8 cellular contexts compared by ENCODE assay signal in the genomic region with DNA sequence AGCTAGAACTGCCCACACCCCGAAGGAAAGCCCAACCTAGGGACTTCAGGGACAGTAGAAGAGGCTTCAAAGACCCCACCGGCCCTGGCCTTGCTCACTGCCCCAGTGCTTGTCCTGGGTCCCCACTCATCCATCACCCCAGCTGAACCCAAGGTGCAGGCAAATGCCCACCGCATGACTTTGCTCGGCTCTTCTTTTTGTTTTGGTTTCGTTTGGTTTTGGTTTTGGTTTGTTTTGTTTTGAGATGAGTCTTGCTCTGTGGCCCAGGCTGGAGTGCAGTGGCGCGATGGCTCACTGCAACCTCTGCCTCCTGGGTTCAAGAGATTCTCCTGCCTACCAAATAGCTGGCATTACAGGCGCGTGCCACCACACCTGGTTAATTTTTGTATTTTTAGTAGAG. TPM values are rescaled to one million over a fixed set of nuclear protein-coding genes. Genes with fewer than 3 reads are reported as not detected.
DNase-seq lines count a peak whose midpoint lies in the region; ATAC-seq lines count a peak whose summit lies in the region.

No MANE protein-coding gene starts in this region.

- H3K4me3 Mint-ChIP-seq in stimulated activated effector memory CD8-positive, alpha-beta T cell treated with anti-CD3 and anti-CD28 coated beads, Interleukin-12 subunit alpha, Interleukin-12 subunit beta, amount 100 ng/mL, for 72 hours: peak overlapping the region; percentile 60

- ATAC-seq in GM19395 (IDR thresholded peaks at IDR 0.05; ENCODE audit: unreplicated experiment) (peak; percentile 97), HG03103 (IDR thresholded peaks at IDR 0.05; ENCODE audit: low read depth, unreplicated experiment) (peak; percentile 90), left lobe of liver (no peak)
- ATAC-seq in stimulated activated effector memory CD8-positive, alpha-beta T cell treated with anti-CD3 and anti-CD28 coated beads, Interleukin-12 subunit alpha, Interleukin-12 subunit beta, amount 100 ng/mL, for 72 hours: peak; percentile 90

- peaks cover 39% of the 10 kb centered on the region for H3K4me1 Mint-ChIP-seq in stimulated activated effector memory CD8-positive, alpha-beta T cell treated with anti-CD3 and anti-CD28 coated beads, Interleukin-12 subunit alpha, Interleukin-12 subunit beta, amount 100 ng/mL, for 72 hours

- H3K36me3 Mint-ChIP-seq in stimulated activated effector memory CD8-positive, alpha-beta T cell treated with anti-CD3 and anti-CD28 coated beads, Interleukin-12 subunit alpha, Interleukin-12 subunit beta, amount 100 ng/mL, for 72 hours: peaks cover 7% of the 10 kb centered on the region

- H3K27ac Mint-ChIP-seq in stimulated activated effector memory CD8-positive, alpha-beta T cell treated with anti-CD3 and anti-CD28 coated beads, Interleukin-12 subunit alpha, Interleukin-12 subunit beta, amount 100 ng/mL, for 72 hours: peak overlapping the region; percentile 92

- no peaks in the 10 kb centered on the region for H3K9me3 Mint-ChIP-seq in stimulated activated effector memory CD8-positive, alpha-beta T cell treated with anti-CD3 and anti-CD28 coated beads, Interleukin-12 subunit alpha, Interleukin-12 subunit beta, amount 100 ng/mL, for 72 hours

- peak; percentile 64 for DNase-seq in activated CD8-positive, alpha-beta memory T cell treated with anti-CD3 and anti-CD28 coated beads, Interleukin-2, amount 50 U/mL, for 48 hours
- peak in 1 of 2 donors; percentile 67 for DNase-seq in stimulated activated effector memory CD8-positive, alpha-beta T cell treated with anti-CD3 and anti-CD28 coated beads, Interleukin-12 subunit alpha, Interleukin-12 subunit beta, amount 100 ng/mL, for 72 hours (ENCODE audit: low spot score in 2 of 2)
- DNase-seq in NCI-H2227 treated with DMSO at 0.1 percent for 48 hours (lab: John Stamatoyannopoulos, UW) (no peak), left lobe of liver (ENCODE audit: low spot score) (no peak), HUDEP-2 (lab: John Stamatoyannopoulos, UW; ENCODE audit: unreplicated experiment in 76 of 76) (no peak), NOMO-1 treated with dmso at 0.1 percent for 144 hours (lab: John Stamatoyannopoulos, UW; ENCODE audit: unreplicated experiment) (no peak)

RNA-seq across cellular contexts. Expression of a gene that starts 9.0 kb away (rescaled TPM):
- 25.0 TPM for total RNA-seq in left lobe of liver

RNA-seq across cellular contexts. Expression of a gene that starts 49.9 kb away (rescaled TPM):
- total RNA-seq in left lobe of liver: 0.96 TPM
